Comparison of ENCODE assay signal across 2 cellular contexts in genomic region chr2:168831662-168832061, GRCh38.
A peak's percentile ranks its signal among the peaks of the same experiment; 100 is the strongest.
TF ChIP-seq lines count a peak whose summit lies in the region.

No MANE protein-coding gene starts in this region.

TF ChIP-seq in HepG2, 621 proteins besides CTCF, POLR2A, EP300 and RAD21:
- no peak for TF ChIP-seq KAT2B (IDR thresholded peaks at IDR 0.05; ENCODE audit: borderline replicate concordance, low read depth, low read length)
- peak; percentile 68 for TF ChIP-seq ZNF629 (CRISPR knock-in tag; conservative IDR thresholded peaks at IDR 0.05)
TF ChIP-seq in HepG2: peak in this region for 1.

TF ChIP-seq in K562, 482 proteins besides CTCF, POLR2A, EP300 and RAD21:
- TF ChIP-seq SP1 (CRISPR knock-in tag; IDR thresholded peaks at IDR 0.05) (no peak), SNIP1 (IDR thresholded peaks at IDR 0.05; ENCODE audit: low read depth) (no peak), FOXK2 (conservative IDR thresholded peaks at IDR 0.05 in 1 of 2, IDR thresholded peaks at IDR 0.05 in 1 of 2; ENCODE audit: low read depth in 2 of 2) (no peak), KDM1A (IDR thresholded peaks at IDR 0.05) (0 out of 4 replicates have a peak, but pooled peaks of 1 of the 2 experiments have one; percentile 39), RBM25 (IDR thresholded peaks at IDR 0.05; ENCODE audit: low read depth, low read length, severe bottlenecking) (peak; percentile 74), BCOR (IDR thresholded peaks at IDR 0.05) (peak; percentile 52; the same call in 1 of the 2 replicates), EZH2 (IDR thresholded peaks at IDR 0.05; ENCODE audit: borderline replicate concordance, low read depth, low read length) (no peak), CBX1 (IDR thresholded peaks at IDR 0.05; ENCODE audit: low read depth) (0 out of 2 replicates have a peak, but pooled peaks have one; percentile 14), BRD4 (IDR thresholded peaks at IDR 0.05) (no peak), NFE2 (IDR thresholded peaks at IDR 0.05; ENCODE audit: low read depth) (no peak), TSHZ1 (CRISPR knock-in tag; IDR thresholded peaks at IDR 0.05) (no peak), ZNF512 (tag; IDR thresholded peaks at IDR 0.05) (no peak), ZNF232 (CRISPR knock-in tag; IDR thresholded peaks at IDR 0.05) (peak; percentile 85; the same call in 1 of the 2 replicates), GTF2A2 (tag; IDR thresholded peaks at IDR 0.05) (no peak), RFX1 (IDR thresholded peaks at IDR 0.05) (no peak), SOX6 (IDR thresholded peaks at IDR 0.05) (no peak), ADNP (tag; IDR thresholded peaks at IDR 0.05) (peak; percentile 60; the same call in 1 of the 2 replicates), SETDB1 (IDR thresholded peaks at IDR 0.05; ENCODE audit: low read length) (no peak), ZSCAN29 (IDR thresholded peaks at IDR 0.05) (no peak)
- TF ChIP-seq, protein P1, sequence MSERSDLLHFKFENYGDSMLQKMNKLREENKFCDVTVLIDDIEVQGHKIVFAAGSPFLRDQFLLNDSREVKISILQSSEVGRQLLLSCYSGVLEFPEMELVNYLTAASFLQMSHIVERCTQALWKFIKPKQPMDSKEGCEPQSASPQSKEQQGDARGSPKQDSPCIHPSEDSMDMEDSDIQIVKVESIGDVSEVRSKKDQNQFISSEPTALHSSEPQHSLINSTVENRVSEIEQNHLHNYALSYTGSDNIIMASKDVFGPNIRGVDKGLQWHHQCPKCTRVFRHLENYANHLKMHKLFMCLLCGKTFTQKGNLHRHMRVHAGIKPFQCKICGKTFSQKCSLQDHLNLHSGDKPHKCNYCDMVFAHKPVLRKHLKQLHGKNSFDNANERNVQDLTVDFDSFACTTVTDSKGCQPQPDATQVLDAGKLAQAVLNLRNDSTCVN (CRISPR knock-in tag; IDR thresholded peaks at IDR 0.05), result no peak
- TF ChIP-seq, protein P2, sequence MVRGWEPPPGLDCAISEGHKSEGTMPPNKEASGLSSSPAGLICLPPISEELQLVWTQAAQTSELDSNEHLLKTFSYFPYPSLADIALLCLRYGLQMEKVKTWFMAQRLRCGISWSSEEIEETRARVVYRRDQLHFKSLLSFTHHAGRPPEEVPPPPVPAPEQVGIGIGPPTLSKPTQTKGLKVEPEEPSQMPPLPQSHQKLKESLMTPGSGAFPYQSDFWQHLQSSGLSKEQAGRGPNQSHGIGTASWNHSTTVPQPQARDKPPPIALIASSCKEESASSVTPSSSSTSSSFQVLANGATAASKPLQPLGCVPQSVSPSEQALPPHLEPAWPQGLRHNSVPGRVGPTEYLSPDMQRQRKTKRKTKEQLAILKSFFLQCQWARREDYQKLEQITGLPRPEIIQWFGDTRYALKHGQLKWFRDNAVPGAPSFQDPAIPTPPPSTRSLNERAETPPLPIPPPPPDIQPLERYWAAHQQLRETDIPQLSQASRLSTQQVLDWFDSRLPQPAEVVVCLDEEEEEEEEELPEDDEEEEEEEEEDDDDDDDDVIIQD (CRISPR knock-in tag; IDR thresholded peaks at IDR 0.05), result no peak
- TF ChIP-seq, protein P3, sequence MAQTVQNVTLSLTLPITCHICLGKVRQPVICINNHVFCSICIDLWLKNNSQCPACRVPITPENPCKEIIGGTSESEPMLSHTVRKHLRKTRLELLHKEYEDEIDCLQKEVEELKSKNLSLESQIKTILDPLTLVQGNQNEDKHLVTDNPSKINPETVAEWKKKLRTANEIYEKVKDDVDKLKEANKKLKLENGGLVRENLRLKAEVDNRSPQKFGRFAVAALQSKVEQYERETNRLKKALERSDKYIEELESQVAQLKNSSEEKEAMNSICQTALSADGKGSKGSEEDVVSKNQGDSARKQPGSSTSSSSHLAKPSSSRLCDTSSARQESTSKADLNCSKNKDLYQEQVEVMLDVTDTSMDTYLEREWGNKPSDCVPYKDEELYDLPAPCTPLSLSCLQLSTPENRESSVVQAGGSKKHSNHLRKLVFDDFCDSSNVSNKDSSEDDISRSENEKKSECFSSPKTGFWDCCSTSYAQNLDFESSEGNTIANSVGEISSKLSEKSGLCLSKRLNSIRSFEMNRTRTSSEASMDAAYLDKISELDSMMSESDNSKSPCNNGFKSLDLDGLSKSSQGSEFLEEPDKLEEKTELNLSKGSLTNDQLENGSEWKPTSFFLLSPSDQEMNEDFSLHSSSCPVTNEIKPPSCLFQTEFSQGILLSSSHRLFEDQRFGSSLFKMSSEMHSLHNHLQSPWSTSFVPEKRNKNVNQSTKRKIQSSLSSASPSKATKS (CRISPR knock-in tag; IDR thresholded peaks at IDR 0.05), result no peak
